16 cellular contexts compared by ENCODE assay signal in genomic region chr13:64278493-64278892, GRCh38.
DNase-seq lines count a peak whose midpoint lies in the region; ATAC-seq and TF ChIP-seq lines count a peak whose summit lies in the region.
"Had no signal": no experiment of that assay in that cellular context is flagged by ENCODE, and none has a peak within 500 bp of the region (broad histone marks: within the 10 kb centered on the region; RNA-seq: fewer than 3 reads in every experiment).

No MANE protein-coding gene starts in this region.

- no peak for ATAC-seq in stimulated activated naive CD8-positive, alpha-beta T cell treated with anti-CD3 and anti-CD28 coated beads, Interleukin-15, amount 100 ng/mL, for 72 hours
- ATAC-seq in left lobe of liver = no peak
- ATAC-seq: activated CD4-positive, alpha-beta T cell treated with anti-CD3 and anti-CD28 coated beads for 36 hours had no signal

- DNase-seq in AG08396 (ENCODE audit: low spot score) (peak; percentile 1), MG63 (peak; percentile 56), astrocyte of the spinal cord (ENCODE audit: low read depth, low spot score) (peak; percentile 83), kidney glomerular epithelial cell (lab: John Stamatoyannopoulos, UW) (peak; percentile 61), left lobe of liver (ENCODE audit: low spot score) (no peak), GM13977 (ENCODE audit: low spot score) (no peak), mucosa of gallbladder (ENCODE audit: low spot score) (no peak)
- no peak for DNase-seq in stimulated activated naive CD8-positive, alpha-beta T cell treated with anti-CD3 and anti-CD28 coated beads, Interleukin-15, amount 100 ng/mL, for 72 hours
- DNase-seq: activated CD4-positive, alpha-beta T cell treated with anti-CD3 and anti-CD28 coated beads for 36 hours; activated T-cell treated with anti-CD3 and anti-CD28 coated beads for 4 hours; adrenal gland; KBM-7; NCI-H510A; T-helper 2 cell had no signal

- H3K4me1 Mint-ChIP-seq in stimulated activated naive CD8-positive, alpha-beta T cell treated with anti-CD3 and anti-CD28 coated beads, Interleukin-15, amount 100 ng/mL, for 72 hours = no peaks in the 10 kb centered on the region
- H3K4me1 Mint-ChIP-seq: activated CD4-positive, alpha-beta T cell treated with anti-CD3 and anti-CD28 coated beads for 36 hours had no signal

- TF ChIP-seq CTCF in astrocyte of the spinal cord (IDR thresholded peaks at IDR 0.05; ENCODE audit: low read depth, low read length) (no peak), GM13977 (IDR thresholded peaks at IDR 0.05; ENCODE audit: extremely low read depth, insufficient read depth, missing control alignments) (no peak)

- H3K4me3 ChIP-seq in MG63 (no peak overlapping the region), astrocyte of the spinal cord (ENCODE audit: low read depth, low read length) (no peak overlapping the region)
- H3K4me3 ChIP-seq: adrenal gland, vagina had no signal

- no peaks in the 10 kb centered on the region for H3K36me3 ChIP-seq in MG63
- H3K36me3 ChIP-seq: adrenal gland, vagina had no signal

- H3K27me3 Mint-ChIP-seq in stimulated activated naive CD8-positive, alpha-beta T cell treated with anti-CD3 and anti-CD28 coated beads, Interleukin-15, amount 100 ng/mL, for 72 hours = no peaks in the 10 kb centered on the region
- H3K27me3 Mint-ChIP-seq: activated CD4-positive, alpha-beta T cell treated with anti-CD3 and anti-CD28 coated beads for 36 hours; stimulated activated naive CD8-positive, alpha-beta T cell treated with anti-CD3 and anti-CD28 coated beads, Interleukin-15, Interleukin-2, amounts not matched to agents 100 ng/mL and 50 ng/mL, for 24 hours had no signal

- in situ Hi-C loops in astrocyte of the spinal cord (cut with HindIII; ENCODE audit: low sequenced_read_pairs) = no loop called here
- in situ Hi-C loops in GM13977 (cut with MboI; ENCODE audit: low pct_unique_long_range_greater_than_20kb, low sequenced_read_pairs, unreplicated experiment) = no loop called here

- no peak overlapping the region for H3K4me3 Mint-ChIP-seq in stimulated activated naive CD8-positive, alpha-beta T cell treated with anti-CD3 and anti-CD28 coated beads, Interleukin-15, amount 100 ng/mL, for 72 hours
- H3K4me3 Mint-ChIP-seq: activated CD4-positive, alpha-beta T cell treated with anti-CD3 and anti-CD28 coated beads for 36 hours; stimulated activated naive CD8-positive, alpha-beta T cell treated with anti-CD3 and anti-CD28 coated beads, Interleukin-15, Interleukin-2, amounts not matched to agents 100 ng/mL and 50 ng/mL, for 24 hours had no signal

- no peak overlapping the region for H3K27ac Mint-ChIP-seq in stimulated activated naive CD8-positive, alpha-beta T cell treated with anti-CD3 and anti-CD28 coated beads, Interleukin-15, amount 100 ng/mL, for 72 hours
- H3K27ac Mint-ChIP-seq: activated CD4-positive, alpha-beta T cell treated with anti-CD3 and anti-CD28 coated beads for 36 hours; stimulated activated naive CD8-positive, alpha-beta T cell treated with anti-CD3 and anti-CD28 coated beads, Interleukin-15, Interleukin-2, amounts not matched to agents 100 ng/mL and 50 ng/mL, for 24 hours had no signal

- H3K27me3 ChIP-seq in MG63 = no peaks in the 10 kb centered on the region
- H3K27me3 ChIP-seq: adrenal gland, vagina had no signal

- peaks cover 0 to 8% of the 10 kb centered on the region in 2 donors for H3K9me3 Mint-ChIP-seq in stimulated activated naive CD8-positive, alpha-beta T cell treated with anti-CD3 and anti-CD28 coated beads, Interleukin-15, amount 100 ng/mL, for 72 hours

- H3K9me3 ChIP-seq in MG63 = no peaks in the 10 kb centered on the region
- H3K9me3 ChIP-seq: vagina had no signal

Comparison
In these comparisons a context has a peak if more than half of its experiments do, and no peak if none do; other contexts are left out.
1. DNase-seq: peak in AG08396 (single experiment), MG63 (single experiment), astrocyte of the spinal cord (single experiment) and kidney glomerular epithelial cell (single experiment); none in stimulated activated naive CD8-positive, alpha-beta T cell treated with anti-CD3 and anti-CD28 coated beads, Interleukin-15, amount 100 ng/mL, for 72 hours (0 of 2), left lobe of liver (single experiment), GM13977 (single experiment) and mucosa of gallbladder (single experiment).